In the genomic region with DNA sequence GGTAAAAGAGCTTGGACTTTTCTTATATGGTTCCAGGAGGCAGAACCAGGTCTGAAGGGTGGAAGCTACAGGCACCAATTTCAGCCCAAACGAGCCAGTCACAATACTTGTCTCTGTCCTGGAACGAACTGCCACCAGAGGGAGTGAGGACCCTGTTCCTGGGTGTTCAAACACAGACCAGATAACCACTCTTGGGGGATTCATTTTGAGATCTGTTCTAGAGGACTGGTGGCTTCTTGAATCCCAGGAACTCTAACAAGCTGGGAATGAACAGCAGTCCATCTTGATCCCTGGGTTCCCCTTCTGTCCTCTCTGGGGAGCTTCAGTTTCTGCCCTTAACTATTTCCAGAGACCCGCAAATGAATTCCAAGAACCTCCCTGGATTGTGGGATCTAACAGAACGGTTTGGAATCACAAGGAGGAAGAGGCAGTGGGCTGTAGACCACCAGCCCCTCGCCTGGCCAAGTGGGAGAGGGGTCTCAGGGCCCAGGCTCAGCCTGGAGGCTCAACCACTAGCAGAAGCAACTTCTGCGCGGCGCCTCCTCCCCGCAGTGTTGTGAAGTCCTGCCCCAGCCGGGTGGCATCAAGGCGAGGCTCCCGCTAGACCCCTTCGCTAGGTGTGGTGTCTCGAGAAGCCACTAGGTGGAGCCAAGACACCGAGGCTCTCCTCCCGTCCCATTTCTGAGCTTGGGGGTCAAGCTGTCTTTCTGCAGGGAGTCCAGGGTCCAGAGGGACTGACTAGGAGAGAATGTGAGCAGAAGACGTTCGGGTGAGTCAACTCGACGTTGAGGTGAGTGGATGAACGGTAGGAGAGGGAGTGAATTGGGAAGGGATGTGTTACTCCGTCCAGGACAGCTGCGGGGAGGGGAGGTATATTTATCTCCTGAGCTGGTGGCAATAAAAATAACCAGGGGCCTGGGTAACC, we compare ENCODE assay signal across 9 cellular contexts. TPM values are rescaled to one million over a fixed set of nuclear protein-coding genes. Genes with fewer than 3 reads are reported as not detected.
DNase-seq lines count a peak whose midpoint lies in the region; ATAC-seq and TF ChIP-seq lines count a peak whose summit lies in the region.
"Had no signal": no experiment of that assay in that cellular context is flagged by ENCODE, and none has a peak within 500 bp of the region (broad histone marks: within the 10 kb centered on the region; RNA-seq: fewer than 3 reads in every experiment).

No MANE protein-coding gene starts in this region.

- ATAC-seq in GM19328 (IDR thresholded peaks at IDR 0.05; ENCODE audit: unreplicated experiment), result no peak

- DNase-seq in EL (peak; percentile 87), HK-2 (ENCODE audit: unreplicated experiment) (peak; percentile 88), NCI-H748 treated with DMSO at 0.1 percent for 48 hours (lab: John Stamatoyannopoulos, UW) (peak; percentile 66), dermis blood vessel endothelial cell (peak; percentile 87), lower leg skin (ENCODE audit: low spot score in 2 of 2) (peak; percentile 71 to 95)
- peak; percentile 47 to 70 for DNase-seq in activated CD4-positive, alpha-beta T cell treated with anti-CD3 and anti-CD28 coated beads, Interleukin-2, amount 50 U/mL, for 24 hours (ENCODE audit: low read depth in 1 of 2, low spot score in 1 of 2)
- DNase-seq in stimulated activated CD4-positive, alpha-beta T cell treated with anti-CD3 and anti-CD28 coated beads, TNF-alpha, amount 100 ng/mL, for 4 hours (ENCODE audit: low read depth in 3 of 3), result peak; percentile 51 to 57 (median 54)

- TF ChIP-seq POLR2A in lower leg skin (IDR thresholded peaks at IDR 0.05), result no peak

- 1 to 2% methylated on average over 16 to 22 of the region's 23 CpGs for WGBS in lower leg skin, 2 donors

- TF ChIP-seq CTCF in lower leg skin (IDR thresholded peaks at IDR 0.05), result peak in 1 of 3 donors; percentile 75

- intact Hi-C loops in lower leg skin (cut with DNase I; ENCODE audit: low total_unique reads), result loop anchor here (2.0 kb wide), 1 partner anchor 36 kb away; no protein-coding TSS in a partner anchor

- H3K4me3 ChIP-seq in lower leg skin (ENCODE audit: low read depth, poor library complexity, severe bottlenecking), result no peak overlapping the region

RNA-seq across cellular contexts. Expression of a gene that starts 12.1 kb away (rescaled TPM):
- total RNA-seq in dermis blood vessel endothelial cell (65.6 and 78.8 TPM in 2 replicates), lower leg skin (1 to 10 TPM; 2.4 to 8.9 (median 5.0) TPM)
- total RNA-seq: mononuclear cell had no signal

RNA-seq across cellular contexts. Expression of a gene that starts 16.1 kb away (rescaled TPM):
- total RNA-seq in dermis blood vessel endothelial cell (0.34 TPM in 1 of 2 replicates, not detected in the other), lower leg skin (100 to 1,000 TPM in 1 of 4 donors, 10 to 100 TPM in 3; 67.9 to 103 (median 96.1) TPM)

RNA-seq across cellular contexts. Expression of a gene that starts 39.0 kb away (rescaled TPM):
- total RNA-seq in dermis blood vessel endothelial cell (11.8 and 13.3 TPM in 2 replicates), lower leg skin (10 to 100 TPM; 20.3 to 39.0 (median 28.2) TPM)

RNA-seq across cellular contexts. Expression of a gene that starts 39.3 kb away (rescaled TPM):
- total RNA-seq in dermis blood vessel endothelial cell (8.7 and 11.7 TPM in 2 replicates), lower leg skin (10 to 100 TPM; 13.4 to 21.4 (median 16.7) TPM)

RNA-seq across cellular contexts. Expression of a gene that starts 47.4 kb away (rescaled TPM):
- total RNA-seq in dermis blood vessel endothelial cell (not detected in 2 replicates), lower leg skin (10 to 100 TPM; 21.9 to 50.1 (median 26.0) TPM)
- total RNA-seq: mononuclear cell had no signal

Comparison
In these comparisons a context has a peak if more than half of its experiments do, and no peak if none do; other contexts are left out.
1. RNA of a gene that starts 16.1 kb away (total RNA-seq): 67.9 to 103 TPM in lower leg skin; 0.34 TPM in dermis blood vessel endothelial cell; every median in the first group is over 10 times any median in the second.
2. Peak in every context shown above with its lines, with median percentiles within 50 percentile points of each other: DNase-seq.